ENCODE assay signal across 17 cellular contexts in genomic region chr1:75764057-75764655, GRCh38. TPM values are rescaled to one million over a fixed set of nuclear protein-coding genes. Genes with fewer than 3 reads are reported as not detected.
"Had no signal": no experiment of that assay in that cellular context is flagged by ENCODE, and none has a peak within 500 bp of the region (broad histone marks: within the 10 kb centered on the region; RNA-seq: fewer than 3 reads in every experiment).

No MANE protein-coding gene starts in this region.

- H3K27me3 ChIP-seq: right atrium auricular region, tibial artery, vagina had no signal

- H3K27ac Mint-ChIP-seq: activated CD8-positive, alpha-beta memory T cell treated with anti-CD3 and anti-CD28 coated beads, Interleukin-2, amount 10 ng/mL, durations not matched to agents 7 days and 5 days; activated naive CD8-positive, alpha-beta T cell treated with anti-CD3 and anti-CD28 coated beads for 36 hours; activated T-cell treated with anti-CD3 and anti-CD28 coated beads, Interleukin-2, amount 50 U/mL, for 24 hours had no signal

- H3K4me1 Mint-ChIP-seq: activated CD8-positive, alpha-beta memory T cell treated with anti-CD3 and anti-CD28 coated beads, Interleukin-2, amount 10 ng/mL, durations not matched to agents 7 days and 5 days; activated naive CD8-positive, alpha-beta T cell treated with anti-CD3 and anti-CD28 coated beads for 36 hours; natural killer cell had no signal

- H3K4me1 ChIP-seq: right atrium auricular region, vagina had no signal

- H3K36me3 ChIP-seq: right atrium auricular region, vagina had no signal

- DNase-seq: activated CD4-positive, alpha-beta T cell treated with anti-CD3 and anti-CD28 coated beads, Interleukin-2, amount 50 U/mL, for 4 hours; activated CD8-positive, alpha-beta memory T cell treated with anti-CD3 and anti-CD28 coated beads, Interleukin-2, amount 10 ng/mL, durations not matched to agents 7 days and 5 days; activated gamma-delta T cell; activated naive CD8-positive, alpha-beta T cell treated with anti-CD3 and anti-CD28 coated beads for 36 hours; activated T-cell treated with anti-CD3 and anti-CD28 coated beads, Interleukin-2, amount 50 U/mL, for 24 hours; cerebellar nuclear complex; dermis blood vessel endothelial cell; hypothalamus; natural killer cell; small intestine; tibial artery had no signal

- ATAC-seq: activated CD4-positive, CD25-positive, alpha-beta regulatory T cell treated with anti-CD3 and anti-CD28 coated beads, Interleukin-2, amount 50 U/mL, for 24 hours; activated CD8-positive, alpha-beta memory T cell treated with anti-CD3 and anti-CD28 coated beads, Interleukin-2, amount 10 ng/mL, durations not matched to agents 7 days and 5 days; esophagus mucosa; natural killer cell had no signal

- H3K36me3 Mint-ChIP-seq: natural killer cell had no signal

- H3K27me3 Mint-ChIP-seq: activated CD8-positive, alpha-beta memory T cell treated with anti-CD3 and anti-CD28 coated beads, Interleukin-2, amount 10 ng/mL, durations not matched to agents 7 days and 5 days; activated naive CD8-positive, alpha-beta T cell treated with anti-CD3 and anti-CD28 coated beads for 36 hours; activated T-cell treated with anti-CD3 and anti-CD28 coated beads, Interleukin-2, amount 50 U/mL, for 24 hours had no signal

- H3K4me3 Mint-ChIP-seq: activated CD8-positive, alpha-beta memory T cell treated with anti-CD3 and anti-CD28 coated beads, Interleukin-2, amount 10 ng/mL, durations not matched to agents 7 days and 5 days; activated naive CD8-positive, alpha-beta T cell treated with anti-CD3 and anti-CD28 coated beads for 36 hours; activated T-cell treated with anti-CD3 and anti-CD28 coated beads, Interleukin-2, amount 50 U/mL, for 24 hours; natural killer cell had no signal

- H3K9me3 Mint-ChIP-seq: activated naive CD8-positive, alpha-beta T cell treated with anti-CD3 and anti-CD28 coated beads for 36 hours; activated T-cell treated with anti-CD3 and anti-CD28 coated beads, Interleukin-2, amount 50 U/mL, for 24 hours; natural killer cell had no signal

- H3K4me3 ChIP-seq: lung, right atrium auricular region, tibial artery, vagina had no signal

- H3K27ac ChIP-seq: right atrium auricular region, tibial artery, vagina had no signal

- H3K9me3 ChIP-seq: right atrium auricular region, tibial artery, vagina had no signal

- FAIRE-seq: small intestine had no signal

RNA-seq across cellular contexts. Expression of gene MSH4, which starts 32.5 kb away (rescaled TPM):
- total RNA-seq: glomerular endothelial cell had no signal
